In genomic region chr6:32402812-32403211, GRCh38 we compare ENCODE assay signal across 1 cellular context.
TF ChIP-seq lines count a peak whose summit lies in the region.

No MANE protein-coding gene starts in this region.

TF ChIP-seq in K562, 482 proteins besides CTCF, POLR2A, EP300 and RAD21:
- TF ChIP-seq RBFOX2 (IDR thresholded peaks at IDR 0.05; ENCODE audit: low read depth, low read length), result no peak
- TF ChIP-seq SOX6 (IDR thresholded peaks at IDR 0.05), result no peak
- TF ChIP-seq BHLHE40 (IDR thresholded peaks at IDR 0.05; ENCODE audit: low read length), result no peak
- no peak for TF ChIP-seq ZNF3 (CRISPR knock-in tag; IDR thresholded peaks at IDR 0.05)
- no peak for TF ChIP-seq E2F3 (CRISPR knock-in tag; IDR thresholded peaks at IDR 0.05)
- TF ChIP-seq MITF (IDR thresholded peaks at IDR 0.05), result no peak
- no peak for TF ChIP-seq ZNF76 (CRISPR knock-in tag; IDR thresholded peaks at IDR 0.05; ENCODE audit: borderline replicate concordance)
- no peak for TF ChIP-seq POLR2G (IDR thresholded peaks at IDR 0.05; ENCODE audit: low read depth, low read length)
- no peak for TF ChIP-seq MIER1 (IDR thresholded peaks at IDR 0.05; ENCODE audit: low read depth)
- TF ChIP-seq ZBTB43 (CRISPR knock-in tag; IDR thresholded peaks at IDR 0.05), result no peak
- TF ChIP-seq RHOXF2B (CRISPR knock-in tag; conservative IDR thresholded peaks at IDR 0.05), result no peak
- TF ChIP-seq ETS1 (conservative IDR thresholded peaks at IDR 0.05; ENCODE audit: control insufficient read depth, low read depth, low read length), result no peak
- no peak for TF ChIP-seq SMARCA4 (IDR thresholded peaks at IDR 0.05)
- TF ChIP-seq CEBPZ (IDR thresholded peaks at IDR 0.05; ENCODE audit: borderline replicate concordance, low read depth, low read length), result no peak
- TF ChIP-seq NFE2L1 (tag; IDR thresholded peaks at IDR 0.05; ENCODE audit: borderline replicate concordance, low read depth), result no peak
- TF ChIP-seq CTCFL (IDR thresholded peaks at IDR 0.05; ENCODE audit: borderline replicate concordance, insufficient read depth, low read depth, low read length, poor library complexity, severe bottlenecking), result no peak
- no peak for TF ChIP-seq ZNF586 (CRISPR knock-in tag; conservative IDR thresholded peaks at IDR 0.05)
TF ChIP-seq in K562: peak in this region for 0.
